In the genomic region with DNA sequence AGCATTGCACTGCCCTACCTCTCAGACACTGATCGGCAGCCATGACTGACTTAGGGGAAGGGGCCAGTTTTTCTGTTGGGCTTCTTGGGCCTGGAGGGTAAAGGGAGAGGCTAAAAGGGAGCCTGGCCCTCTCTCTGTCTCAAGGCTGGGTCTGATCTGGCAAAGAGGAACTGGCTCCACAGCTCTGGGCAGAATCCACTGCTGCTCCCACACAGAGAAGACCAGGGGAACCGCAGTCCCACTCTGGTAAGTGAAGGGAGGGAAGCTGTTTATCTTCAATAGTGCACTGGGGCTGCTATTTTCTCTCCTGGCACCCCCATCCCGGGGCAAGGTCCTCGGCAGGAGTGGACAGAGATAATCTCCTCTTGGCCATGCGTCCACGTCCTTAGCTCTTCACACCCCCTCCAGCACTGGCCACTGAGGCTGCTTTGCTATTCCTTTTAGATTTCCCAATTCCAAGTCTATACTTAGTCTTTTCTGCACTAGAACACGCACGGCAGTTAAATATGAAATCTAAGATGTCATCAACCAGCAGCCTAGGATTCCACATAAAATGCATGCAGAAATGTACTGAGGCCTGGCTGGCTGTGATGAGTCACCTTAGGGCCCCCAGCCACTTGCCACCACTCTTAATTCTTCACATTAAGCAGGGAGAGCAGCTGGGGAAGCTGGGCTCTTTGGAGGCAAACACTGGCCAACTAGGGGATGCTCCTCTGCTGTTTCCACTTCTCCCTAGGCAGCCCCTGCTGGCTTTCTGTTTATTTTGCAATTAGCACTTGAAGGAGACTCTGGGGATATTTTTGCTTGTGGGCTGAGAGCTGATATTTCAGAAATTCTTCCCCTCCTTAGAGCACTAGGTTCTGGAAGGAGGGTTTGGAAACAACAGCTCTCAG, we compare ENCODE assay signal across 14 cellular contexts.
A peak's percentile ranks its signal among the peaks of the same experiment; 100 is the strongest.
DNase-seq lines count a peak whose midpoint lies in the region; ATAC-seq, FAIRE-seq and TF ChIP-seq lines count a peak whose summit lies in the region.
"Had no signal": no experiment of that assay in that cellular context is flagged by ENCODE, and none has a peak within 500 bp of the region (broad histone marks: within the 10 kb centered on the region; RNA-seq: fewer than 3 reads in every experiment).

No MANE protein-coding gene starts in this region.

- H3K27me3 ChIP-seq in K562 (ENCODE audit: control insufficient read depth in 2 of 2, insufficient read depth in 2 of 2, low read length in 2 of 2): peaks cover 35 to 67% of the 10 kb centered on the region in 2 experiments
- peaks cover 0 to 40% (median 0%) of the 10 kb centered on the region in 3 experiments for H3K27me3 ChIP-seq in neuronal stem cell (ENCODE audit: control insufficient read depth in 3 of 3, insufficient read depth in 3 of 3, low read depth in 1 of 3, low read length in 3 of 3)
- H3K27me3 ChIP-seq in dorsolateral prefrontal cortex: no peaks in the 10 kb centered on the region

- no peak overlapping the region for H3K4ac ChIP-seq in neuronal stem cell (ENCODE audit: low read length)

- no peak overlapping the region for H2BK15ac ChIP-seq in neuronal stem cell (ENCODE audit: low read length)

- no peaks in the 10 kb centered on the region for H3K79me2 ChIP-seq in K562 (ENCODE audit: control insufficient read depth, insufficient read depth, low read length)
- H3K79me2 ChIP-seq: parathyroid adenoma had no signal

- H3K27ac ChIP-seq in K562 (ENCODE audit: extremely low read depth, low read depth, low read length): no peak overlapping the region
- no peak overlapping the region for H3K27ac ChIP-seq in neuronal stem cell (replicated peaks; ENCODE audit: low read length)
- peak overlapping the region in 3 of 59 donors; percentile 9 to 18 (median 10) for H3K27ac ChIP-seq in dorsolateral prefrontal cortex
- H3K27ac ChIP-seq: parathyroid adenoma had no signal

- FAIRE-seq in K562 (lab: Jason Lieb, UNC): no peak

- no peak overlapping the region for H4K91ac ChIP-seq in neuronal stem cell (ENCODE audit: low read depth, low read length, poor library complexity)

- H3K36me3 ChIP-seq in K562 (ENCODE audit: control insufficient read depth, insufficient read depth, low read length) (no peaks in the 10 kb centered on the region), neuronal stem cell (replicated peaks in 1 of 2; ENCODE audit: control insufficient read depth in 2 of 2, insufficient read depth in 2 of 2, low read length in 2 of 2) (no peaks in the 10 kb centered on the region)

- BruUV-seq in K562 (replicated peaks; lab: Mats Ljungman, UMichigan): no TSS peak

- H2AFZ ChIP-seq in K562 (ENCODE audit: low read depth, low read length): 0 out of 2 replicates have a peak overlapping the region, but pooled peaks have one; percentile 12
- no peak overlapping the region for H2AFZ ChIP-seq in neuronal stem cell (ENCODE audit: low read length)
- H2AFZ ChIP-seq: parathyroid adenoma had no signal

- H2AK5ac ChIP-seq in neuronal stem cell (ENCODE audit: low read depth, low read length): no peak overlapping the region

- WGBS in K562 (ENCODE audit: insufficient coverage, low coverage, missing lambda C conversion rate): 0% methylated on average over 8 of the region's 8 CpGs
- WGBS in neuronal stem cell (ENCODE audit: extremely low coverage in 2 of 2, insufficient read length in 2 of 2, insufficient replicate concordance in 1 of 2), 2 donors: no CpG with 5 or more reads among the region's 8 CpGs

- no peak overlapping the region for H2BK12ac ChIP-seq in neuronal stem cell (ENCODE audit: low read length)

- no peak for TF ChIP-seq RAD21 in K562 (CRISPR knock-in tag; conservative IDR thresholded peaks at IDR 0.05 in 1 of 2, IDR thresholded peaks at IDR 0.05 in 1 of 2)

- H2BK5ac ChIP-seq in neuronal stem cell (ENCODE audit: low read length): no peak overlapping the region

- H4K8ac ChIP-seq in neuronal stem cell (ENCODE audit: low read depth, low read length): no peak overlapping the region

- H3K14ac ChIP-seq in neuronal stem cell (ENCODE audit: low read length): no peak overlapping the region

- in situ Hi-C loops in K562 (cut with MboI): no loop called here

- POLR2A ChIA-PET in K562 (lab: Yijun Ruan, JAX) (interaction anchor here (0.6 to 1.1 kb wide), 3 partner anchors 16 to 306 kb away, joined by 3 to 4 read pairs (median 4); no protein-coding TSS in a partner anchor), GM10248 (lab: Yijun Ruan, JAX) (no interaction called here)

- H3K4me3 ChIP-seq in K562: no peak overlapping the region
- H3K4me3 ChIP-seq in neuronal stem cell (ENCODE audit: low read length in 2 of 2): no peak overlapping the region
- H3K4me3 ChIP-seq in dorsolateral prefrontal cortex: no peak overlapping the region

- H3K9me3 ChIP-seq in K562 (replicated peaks; ENCODE audit: control insufficient read depth, insufficient read depth, low read depth, low read length) (no peaks in the 10 kb centered on the region), neuronal stem cell (replicated peaks in 1 of 2; ENCODE audit: control insufficient read depth in 2 of 2, insufficient read depth in 1 of 2, low read depth in 1 of 2, low read length in 2 of 2) (no peaks in the 10 kb centered on the region)

- TF ChIP-seq POLR2A in K562 (conservative IDR thresholded peaks at IDR 0.05): no peak

- intact Hi-C loops in K562 (cut with micrococcal nuclease): no loop called here
- intact Hi-C loops in dorsolateral prefrontal cortex (cut with DNase I): no loop called here

- no peak overlapping the region for H3K23ac ChIP-seq in neuronal stem cell (ENCODE audit: low read depth, low read length, poor library complexity)

- peaks cover 3% of the 10 kb centered on the region; the same call in 1 of the 2 replicates for H4K20me1 ChIP-seq in K562 (replicated peaks; ENCODE audit: control insufficient read depth, insufficient read depth, low read length)

- H3K4me1 ChIP-seq in K562 (replicated peaks in 1 of 2; ENCODE audit: control insufficient read depth in 2 of 2, insufficient read depth in 2 of 2, low read length in 2 of 2) (no peaks in the 10 kb centered on the region; a peak in 1 of 5 replicates), neuronal stem cell (ENCODE audit: control insufficient read depth in 2 of 2, insufficient read depth in 1 of 2, low read depth in 1 of 2, low read length in 2 of 2) (no peaks in the 10 kb centered on the region)
- H3K4me1 ChIP-seq: parathyroid adenoma had no signal

- H3K79me1 ChIP-seq in neuronal stem cell (ENCODE audit: low read depth, low read length): no peaks in the 10 kb centered on the region

- TF ChIP-seq CTCF in K562 (IDR thresholded peaks at IDR 0.05 in 2 of 3, conservative IDR thresholded peaks at IDR 0.05 in 1 of 3; ENCODE audit: insufficient read depth in 2 of 3, low read depth in 1 of 3, low read length in 3 of 3) (no peak), GM10248 (IDR thresholded peaks at IDR 0.05; ENCODE audit: control extremely low read depth, extremely low read depth, low read depth, missing control alignments) (no peak), dorsolateral prefrontal cortex (IDR thresholded peaks at IDR 0.05 in 54 of 56, conservative IDR thresholded peaks at IDR 0.05 in 2 of 56; ENCODE audit: low read depth in 1 of 56, partially characterized antibody in 56 of 56) (no peak)

- H3K9me1 ChIP-seq in K562 (ENCODE audit: control insufficient read depth, insufficient read depth, low read length): no peaks in the 10 kb centered on the region

- H3K4me2 ChIP-seq in K562 (ENCODE audit: insufficient read depth, low read length): no peak overlapping the region
- H3K4me2 ChIP-seq in neuronal stem cell (ENCODE audit: insufficient read depth, low read length, poor library complexity, severe bottlenecking): no peak overlapping the region

- peak; percentile 31 for DNase-seq in HT1080 (ENCODE audit: low read depth)
- DNase-seq in NCI-H446 (lab: John Stamatoyannopoulos, UW): peak; percentile 37 to 75
- no peak for DNase-seq in K562 (ENCODE audit: extremely low read depth in 1 of 4, low spot score in 3 of 4)
- DNase-seq in neuronal stem cell (ENCODE audit: low spot score): no peak
- no peak for DNase-seq in NCI-H187 (lab: John Stamatoyannopoulos, UW)
- DNase-seq in GM10248 (ENCODE audit: extremely low spot score): no peak
- no peak for DNase-seq in dorsolateral prefrontal cortex
- DNase-seq in GOT3 (lab: John Stamatoyannopoulos, UW): no peak
- DNase-seq: activated CD4-positive, CD25-positive, alpha-beta regulatory T cell; effector memory CD4-positive, alpha-beta T cell; H9; kidney glomerular epithelial cell; NCI-H774 had no signal

- no peak for ATAC-seq in K562

- CTCF ChIA-PET in K562 (lab: Yijun Ruan, JAX; ENCODE audit: low intra/inter-chr PET ratio) (no interaction called here), GM10248 (lab: Yijun Ruan, JAX) (interaction anchor here (0.6 to 1.6 kb wide), 2 partner anchors 8 to 218 kb away, joined by 3 to 5 read pairs; no protein-coding TSS in a partner anchor)

- H3K18ac ChIP-seq in neuronal stem cell (ENCODE audit: low read length): peak overlapping the region; percentile 7

- H3K9ac ChIP-seq in K562 (ENCODE audit: insufficient read depth in 1 of 2, low read depth in 2 of 2, low read length in 2 of 2) (peak overlapping the region in 1 of 2 experiments; percentile 23; a peak in 1 of 4 replicates), neuronal stem cell (ENCODE audit: low read depth, low read length, poor library complexity) (no peak overlapping the region)
- H3K9ac ChIP-seq: parathyroid adenoma had no signal

- no peak for TF ChIP-seq EP300 in K562 (IDR thresholded peaks at IDR 0.05; ENCODE audit: low read length)

- H2BK120ac ChIP-seq in neuronal stem cell (ENCODE audit: low read depth, low read length): no peak overlapping the region

TF ChIP-seq in K562, 482 proteins besides CTCF, POLR2A, EP300 and RAD21 (continues in another document):
- TF ChIP-seq SPI1 (IDR thresholded peaks at IDR 0.05; ENCODE audit: borderline replicate concordance, low read depth, low read length) (0 out of 2 replicates have a peak, but pooled peaks have one; percentile 51), FOSL1 (tag; conservative IDR thresholded peaks at IDR 0.05) (0 out of 2 replicates have a peak, but pooled peaks have one; percentile 26)
- TF ChIP-seq, protein P1, sequence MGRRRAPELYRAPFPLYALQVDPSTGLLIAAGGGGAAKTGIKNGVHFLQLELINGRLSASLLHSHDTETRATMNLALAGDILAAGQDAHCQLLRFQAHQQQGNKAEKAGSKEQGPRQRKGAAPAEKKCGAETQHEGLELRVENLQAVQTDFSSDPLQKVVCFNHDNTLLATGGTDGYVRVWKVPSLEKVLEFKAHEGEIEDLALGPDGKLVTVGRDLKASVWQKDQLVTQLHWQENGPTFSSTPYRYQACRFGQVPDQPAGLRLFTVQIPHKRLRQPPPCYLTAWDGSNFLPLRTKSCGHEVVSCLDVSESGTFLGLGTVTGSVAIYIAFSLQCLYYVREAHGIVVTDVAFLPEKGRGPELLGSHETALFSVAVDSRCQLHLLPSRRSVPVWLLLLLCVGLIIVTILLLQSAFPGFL (CRISPR knock-in tag; IDR thresholded peaks at IDR 0.05): no peak

Comparison
In these comparisons a context has a peak if more than half of its experiments do, and no peak if none do; other contexts are left out.
1. DNase-seq: peak in HT1080 (single experiment) and NCI-H446 (2 of 2); none in K562 (0 of 4), neuronal stem cell (single experiment), NCI-H187 (0 of 2), GM10248 (single experiment), dorsolateral prefrontal cortex (0 of 10) and GOT3 (single experiment).